Comparison of ENCODE assay signal across 8 cellular contexts in the genomic region with DNA sequence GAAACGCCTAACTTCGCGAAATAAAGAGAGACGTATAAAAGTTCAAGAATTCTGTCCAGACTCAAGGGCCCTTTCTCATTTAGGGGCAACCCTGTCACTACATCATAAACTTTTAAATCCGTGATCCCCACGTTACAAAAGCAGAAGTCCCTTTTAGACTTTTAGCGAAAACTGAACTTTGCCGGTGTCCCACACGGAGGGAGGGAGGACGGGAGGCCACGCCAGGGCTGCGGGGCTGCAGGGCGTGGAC. TPM values are rescaled to one million over a fixed set of nuclear protein-coding genes. Genes with fewer than 3 reads are reported as not detected.
DNase-seq lines count a peak whose midpoint lies in the region; ATAC-seq, FAIRE-seq and TF ChIP-seq lines count a peak whose summit lies in the region.

No MANE protein-coding gene starts in this region.

- WGBS in A549 (ENCODE audit: missing lambda C conversion rate), result 2% methylated on average over 10 of the region's 13 CpGs

- CTCF ChIA-PET in A549 (lab: Yijun Ruan, JAX), result interaction anchor here (0.6 to 10.7 kb wide), 11 partner anchors 12 to 106 kb away, joined by 3 to 81 read pairs (median 4); no protein-coding TSS in a partner anchor

- no peak for FAIRE-seq in A549 (lab: Jason Lieb, UNC)

- no peak for TF ChIP-seq EP300 in A549 (IDR thresholded peaks at IDR 0.05)

- peak overlapping the region; percentile 84 for H3K4me2 ChIP-seq in A549

- no peak for TF ChIP-seq CTCF in A549 (IDR thresholded peaks at IDR 0.05)
- no peak for TF ChIP-seq CTCF in foreskin fibroblast (IDR thresholded peaks at IDR 0.05; ENCODE audit: low read depth, low read length)

- 0 out of 3 replicates have a peak, but pooled peaks cover 8% of the 10 kb centered on the region for H3K4me1 ChIP-seq in A549

- DNase-seq in A549 (ENCODE audit: low read depth in 1 of 2, low spot score in 1 of 2), result no peak
- peak; percentile 31 for DNase-seq in SKM-1 (lab: John Stamatoyannopoulos, UW; ENCODE audit: unreplicated experiment)
- DNase-seq in foreskin fibroblast, result no peak
- DNase-seq in GOT3 (lab: John Stamatoyannopoulos, UW), result no peak
- DNase-seq in LoVo (ENCODE audit: low spot score), result no peak

- H3K27ac ChIP-seq in A549, result peak overlapping the region; percentile 95 to 96
- H3K27ac ChIP-seq in skin epidermis, result peak overlapping the region in 20 of 21 experiments; percentile 71 to 96 (median 86)

- TF ChIP-seq POLR2A in A549 (IDR thresholded peaks at IDR 0.05; ENCODE audit: low read length), result no peak

- no peak for TF ChIP-seq RAD21 in A549 (conservative IDR thresholded peaks at IDR 0.05 in 1 of 2, IDR thresholded peaks at IDR 0.05 in 1 of 2)

- POLR2A ChIA-PET in A549 (lab: Yijun Ruan, JAX), result no interaction called here

- ATAC-seq in A549 (no peak), GM21717 (IDR thresholded peaks at IDR 0.05; ENCODE audit: unreplicated experiment) (peak; percentile 19), HG03457 (IDR thresholded peaks at IDR 0.05; ENCODE audit: unreplicated experiment) (no peak)

- H3K4me3 ChIP-seq in A549 (peak overlapping the region; percentile 98), foreskin fibroblast (ENCODE audit: low read depth in 1 of 2, low read length in 2 of 2) (peak overlapping the region; percentile 73 to 89), skin epidermis (peak overlapping the region; percentile 56 to 94 (median 82))

- H3K9me3 ChIP-seq in A549, result no peaks in the 10 kb centered on the region

TF ChIP-seq in A549, 52 proteins besides CTCF, POLR2A, EP300 and RAD21:
- TF ChIP-seq MAX (IDR thresholded peaks at IDR 0.05), result 0 out of 2 replicates have a peak, but pooled peaks have one; percentile 14
- no peak for TF ChIP-seq EHMT2 (IDR thresholded peaks at IDR 0.05; ENCODE audit: low read depth)

RNA-seq across cellular contexts. Expression of gene F2R, which starts 0.5 kb away (rescaled TPM):
- polyA plus RNA-seq in A549 (2011; rRNA removed), result 114 and 131 TPM in 2 replicates
- polyA plus RNA-seq in A549 (2012; cell fraction: cytosol; rRNA removed), result 28.2 and 38.5 TPM in 2 replicates
- 21.4 and 25.3 TPM in 2 replicates for polyA plus RNA-seq in A549 (2012; cell fraction: nucleus; rRNA removed)
- polyA plus RNA-seq in A549 (2017; fragmentation: RNase III; extraction: RNeasy Plus Mini Kit Qiagen cat#74134 plus additional on column Dnase treatment), result 19.4 to 30.4 TPM (median 26.3 TPM) in 3 replicates
- 76.1 and 95.1 TPM in 2 replicates for polyA minus RNA-seq in A549 (2011; rRNA and poly(A)+ RNA removed)
